ENCODE assay signal across 16 cellular contexts in genomic region chr11:14813506-14813905, GRCh38.
DNase-seq lines count a peak whose midpoint lies in the region; ATAC-seq lines count a peak whose summit lies in the region.
"Had no signal": no experiment of that assay in that cellular context is flagged by ENCODE, and none has a peak within 500 bp of the region (broad histone marks: within the 10 kb centered on the region; RNA-seq: fewer than 3 reads in every experiment).

No MANE protein-coding gene starts in this region.

- H3K36me3 Mint-ChIP-seq in activated naive CD8-positive, alpha-beta T cell treated with anti-CD3 and anti-CD28 coated beads, Interleukin-2, amount 10 ng/mL, durations not matched to agents 7 days and 5 days: peaks cover 67% of the 10 kb centered on the region
- peaks cover 39% of the 10 kb centered on the region for H3K36me3 Mint-ChIP-seq in activated naive CD8-positive, alpha-beta T cell treated with anti-CD3 and anti-CD28 coated beads, Interleukin-2, amount 50 U/mL, for 24 hours (ENCODE audit: low read depth)
- peaks cover 34% of the 10 kb centered on the region for H3K36me3 Mint-ChIP-seq in activated T-cell treated with anti-CD3 and anti-CD28 coated beads, Interleukin-2, amount 50 U/mL, for 4 hours (ENCODE audit: insufficient read depth)

- POLR2A ChIA-PET in activated naive CD8-positive, alpha-beta T cell treated with anti-CD3 and anti-CD28 coated beads, Interleukin-2, amount 10 ng/mL, durations not matched to agents 7 days and 5 days (lab: Charles Lee): no interaction called here

- no peak overlapping the region for H3K4me3 Mint-ChIP-seq in activated naive CD8-positive, alpha-beta T cell treated with anti-CD3 and anti-CD28 coated beads, Interleukin-2, amount 10 ng/mL, durations not matched to agents 7 days and 5 days
- H3K4me3 Mint-ChIP-seq in activated naive CD8-positive, alpha-beta T cell treated with anti-CD3 and anti-CD28 coated beads, Interleukin-2, amount 50 U/mL, for 24 hours: no peak overlapping the region
- no peak overlapping the region for H3K4me3 Mint-ChIP-seq in activated T-cell treated with anti-CD3 and anti-CD28 coated beads, Interleukin-2, amount 50 U/mL, for 4 hours
- H3K4me3 Mint-ChIP-seq: CD14-positive monocyte had no signal

- peaks cover 14% of the 10 kb centered on the region for H3K4me1 Mint-ChIP-seq in activated naive CD8-positive, alpha-beta T cell treated with anti-CD3 and anti-CD28 coated beads, Interleukin-2, amount 10 ng/mL, durations not matched to agents 7 days and 5 days
- H3K4me1 Mint-ChIP-seq in activated naive CD8-positive, alpha-beta T cell treated with anti-CD3 and anti-CD28 coated beads, Interleukin-2, amount 50 U/mL, for 24 hours: peaks cover 2% of the 10 kb centered on the region
- H3K4me1 Mint-ChIP-seq in activated T-cell treated with anti-CD3 and anti-CD28 coated beads, Interleukin-2, amount 50 U/mL, for 4 hours (ENCODE audit: low read depth): no peaks in the 10 kb centered on the region

- H3K9me3 Mint-ChIP-seq in activated naive CD8-positive, alpha-beta T cell treated with anti-CD3 and anti-CD28 coated beads, Interleukin-2, amount 10 ng/mL, durations not matched to agents 7 days and 5 days: peaks cover 10% of the 10 kb centered on the region
- peaks cover 5% of the 10 kb centered on the region for H3K9me3 Mint-ChIP-seq in activated naive CD8-positive, alpha-beta T cell treated with anti-CD3 and anti-CD28 coated beads, Interleukin-2, amount 50 U/mL, for 24 hours
- H3K9me3 Mint-ChIP-seq in activated T-cell treated with anti-CD3 and anti-CD28 coated beads, Interleukin-2, amount 50 U/mL, for 4 hours: no peaks in the 10 kb centered on the region

- H3K27ac Mint-ChIP-seq in activated naive CD8-positive, alpha-beta T cell treated with anti-CD3 and anti-CD28 coated beads, Interleukin-2, amount 10 ng/mL, durations not matched to agents 7 days and 5 days: peak overlapping the region; percentile 32
- H3K27ac Mint-ChIP-seq in activated naive CD8-positive, alpha-beta T cell treated with anti-CD3 and anti-CD28 coated beads, Interleukin-2, amount 50 U/mL, for 24 hours: no peak overlapping the region
- H3K27ac Mint-ChIP-seq: CD14-positive monocyte had no signal

- no peak for DNase-seq in activated naive CD8-positive, alpha-beta T cell treated with anti-CD3 and anti-CD28 coated beads, Interleukin-2, amount 10 ng/mL, durations not matched to agents 7 days and 5 days
- no peak for DNase-seq in activated naive CD8-positive, alpha-beta T cell treated with anti-CD3 and anti-CD28 coated beads, Interleukin-2, amount 50 U/mL, for 24 hours
- DNase-seq in NCI-H82 treated with DMSO at 0.1 percent for 48 hours (lab: John Stamatoyannopoulos, UW; ENCODE audit: unreplicated experiment) (peak; percentile 67), SIG-M5 treated with dmso at 0.1 percent for 504 hours (lab: John Stamatoyannopoulos, UW; ENCODE audit: unreplicated experiment) (peak; percentile 85), NCI-H146 treated with DMSO at 0.1 percent for 48 hours (lab: John Stamatoyannopoulos, UW; ENCODE audit: unreplicated experiment) (no peak), putamen (ENCODE audit: low spot score) (no peak)
- DNase-seq in activated T-cell treated with anti-CD3 and anti-CD28 coated beads, Interleukin-2, amount 50 U/mL, for 4 hours: no peak
- no peak for DNase-seq in activated naive CD4-positive, alpha-beta T cell treated with anti-CD3 and anti-CD28 coated beads, Interleukin-2, amount 50 U/mL, for 16 hours
- DNase-seq: MG63, NCI-H1417 treated with DMSO at 0.1 percent for 48 hours, NCI-H2081, NCI-H524 treated with DMSO at 0.1 percent for 48 hours, SHP77 treated with DMSO at 0.1 percent for 48 hours, T-helper 9 cell had no signal

- ATAC-seq in activated naive CD8-positive, alpha-beta T cell treated with anti-CD3 and anti-CD28 coated beads, Interleukin-2, amount 10 ng/mL, durations not matched to agents 7 days and 5 days (ENCODE audit: low read depth): no peak
- no peak for ATAC-seq in activated naive CD8-positive, alpha-beta T cell treated with anti-CD3 and anti-CD28 coated beads, Interleukin-2, amount 50 U/mL, for 24 hours
- no peak for ATAC-seq in activated T-cell treated with anti-CD3 and anti-CD28 coated beads, Interleukin-2, amount 50 U/mL, for 4 hours
- ATAC-seq: K562 had no signal

- H3K27me3 Mint-ChIP-seq in activated naive CD8-positive, alpha-beta T cell treated with anti-CD3 and anti-CD28 coated beads, Interleukin-2, amount 10 ng/mL, durations not matched to agents 7 days and 5 days: no peaks in the 10 kb centered on the region
- no peaks in the 10 kb centered on the region for H3K27me3 Mint-ChIP-seq in activated naive CD8-positive, alpha-beta T cell treated with anti-CD3 and anti-CD28 coated beads, Interleukin-2, amount 50 U/mL, for 24 hours
- no peaks in the 10 kb centered on the region for H3K27me3 Mint-ChIP-seq in activated T-cell treated with anti-CD3 and anti-CD28 coated beads, Interleukin-2, amount 50 U/mL, for 4 hours (ENCODE audit: low read depth)

Comparison
In these comparisons a context has a peak if more than half of its experiments do, and no peak if none do; other contexts are left out.
1. DNase-seq: peak in NCI-H82 treated with DMSO at 0.1 percent for 48 hours (single experiment) and SIG-M5 treated with dmso at 0.1 percent for 504 hours (single experiment); none in activated naive CD8-positive, alpha-beta T cell treated with anti-CD3 and anti-CD28 coated beads, Interleukin-2, amount 10 ng/mL, durations not matched to agents 7 days and 5 days (single experiment), activated naive CD8-positive, alpha-beta T cell treated with anti-CD3 and anti-CD28 coated beads, Interleukin-2, amount 50 U/mL, for 24 hours (single experiment), activated T-cell treated with anti-CD3 and anti-CD28 coated beads, Interleukin-2, amount 50 U/mL, for 4 hours (single experiment), activated naive CD4-positive, alpha-beta T cell treated with anti-CD3 and anti-CD28 coated beads, Interleukin-2, amount 50 U/mL, for 16 hours (single experiment), NCI-H146 treated with DMSO at 0.1 percent for 48 hours (single experiment) and putamen (single experiment).